ENCODE assay signal across 8 cellular contexts in the genomic region with DNA sequence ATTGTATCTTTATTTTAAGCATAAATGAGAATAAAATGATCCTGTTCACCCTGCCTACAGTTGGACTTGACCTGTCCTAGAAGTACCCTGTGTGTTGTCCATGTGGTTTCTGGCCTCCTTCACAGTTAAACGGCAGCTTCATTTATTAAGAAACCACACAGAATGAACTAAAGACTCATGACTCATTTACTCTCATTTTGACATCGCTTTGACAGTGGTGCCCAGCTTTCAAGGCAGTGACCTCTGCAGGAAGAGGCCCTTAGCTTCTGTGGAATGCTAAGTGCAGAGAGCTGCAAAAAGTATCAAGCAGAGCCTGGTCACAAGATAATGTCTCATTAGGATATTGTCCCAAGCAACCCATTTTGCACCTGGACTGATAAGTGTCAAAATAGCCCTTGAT.
DNase-seq lines count a peak whose midpoint lies in the region; ATAC-seq and TF ChIP-seq lines count a peak whose summit lies in the region.

No MANE protein-coding gene starts in this region.

- ATAC-seq in GM18517 (IDR thresholded peaks at IDR 0.05; ENCODE audit: unreplicated experiment) (peak; percentile 57), HG03066 (IDR thresholded peaks at IDR 0.05; ENCODE audit: low read depth, unreplicated experiment) (peak; percentile 38), left lung (peak; percentile 77), GM18867 (IDR thresholded peaks at IDR 0.05; ENCODE audit: unreplicated experiment) (no peak)
- peak; percentile 91 for ATAC-seq in activated CD8-positive, alpha-beta T cell treated with anti-CD3 and anti-CD28 coated beads for 36 hours

- H3K4me3 Mint-ChIP-seq in activated CD8-positive, alpha-beta T cell treated with anti-CD3 and anti-CD28 coated beads for 36 hours: peak overlapping the region; percentile 6

- CTCF ChIA-PET in activated CD8-positive, alpha-beta T cell treated with anti-CD3 and anti-CD28 coated beads for 36 hours (lab: Charles Lee): interaction anchor here (1.1 to 1.4 kb wide), 2 partner anchors 10 to 30 kb away, joined by 3 to 4 read pairs; no protein-coding TSS in a partner anchor

- no peaks in the 10 kb centered on the region for H3K9me3 Mint-ChIP-seq in activated CD8-positive, alpha-beta T cell treated with anti-CD3 and anti-CD28 coated beads for 36 hours

- peak overlapping the region; percentile 88 for H3K27ac Mint-ChIP-seq in activated CD8-positive, alpha-beta T cell treated with anti-CD3 and anti-CD28 coated beads for 36 hours

- no peak for TF ChIP-seq CTCF in activated CD8-positive, alpha-beta T cell treated with anti-CD3 and anti-CD28 coated beads for 36 hours (IDR thresholded peaks at IDR 0.05)
- no peak for TF ChIP-seq CTCF in left lung (IDR thresholded peaks at IDR 0.05)

- H3K4me3 ChIP-seq in left lung: no peak overlapping the region

- H3K36me3 Mint-ChIP-seq in activated CD8-positive, alpha-beta T cell treated with anti-CD3 and anti-CD28 coated beads for 36 hours (ENCODE audit: low read depth): peaks cover 26% of the 10 kb centered on the region

- H3K4me1 Mint-ChIP-seq in activated CD8-positive, alpha-beta T cell treated with anti-CD3 and anti-CD28 coated beads for 36 hours (ENCODE audit: low read depth): peaks cover 29% of the 10 kb centered on the region

- POLR2A ChIA-PET in activated CD8-positive, alpha-beta T cell treated with anti-CD3 and anti-CD28 coated beads for 36 hours (lab: Charles Lee): interaction anchor here (0.9 kb wide), 1 partner anchor 99 kb away, joined by 3 read pairs; no protein-coding TSS in a partner anchor

- H3K27ac ChIP-seq in left lung: peak overlapping the region; percentile 24 to 48

- peaks cover 0 to 62% of the 10 kb centered on the region in 2 donors for H3K36me3 ChIP-seq in left lung

- no peaks in the 10 kb centered on the region for H3K27me3 ChIP-seq in left lung

- no peaks in the 10 kb centered on the region for H3K9me3 ChIP-seq in left lung

- H3K27me3 Mint-ChIP-seq in activated CD8-positive, alpha-beta T cell treated with anti-CD3 and anti-CD28 coated beads for 36 hours: no peaks in the 10 kb centered on the region

- H3K4me1 ChIP-seq in left lung: peaks cover 15 to 28% of the 10 kb centered on the region in 2 donors

- intact Hi-C loops in activated CD8-positive, alpha-beta T cell treated with anti-CD3 and anti-CD28 coated beads for 36 hours (cut with micrococcal nuclease): loop anchor here (2.0 kb wide), 1 partner anchor 98 kb away; the partner anchor contains the start of gene LSM5
- intact Hi-C loops in left lung (cut with DNase I): no loop called here

- DNase-seq in activated CD8-positive, alpha-beta T cell treated with anti-CD3 and anti-CD28 coated beads for 36 hours: peak; percentile 55
- DNase-seq in left lung: no peak
- DNase-seq in NCI-H526 (lab: John Stamatoyannopoulos, UW): no peak
- DNase-seq in DMS153 (lab: John Stamatoyannopoulos, UW): no peak
- DNase-seq in NK-92 (lab: John Stamatoyannopoulos, UW; ENCODE audit: unreplicated experiment): no peak
